8 cellular contexts compared by ENCODE assay signal in genomic region chr1:116711061-116711582, GRCh38. TPM values are rescaled to one million over a fixed set of nuclear protein-coding genes. Genes with fewer than 3 reads are reported as not detected.
DNase-seq lines count a peak whose midpoint lies in the region; ATAC-seq and TF ChIP-seq lines count a peak whose summit lies in the region.
"Had no signal": no experiment of that assay in that cellular context is flagged by ENCODE, and none has a peak within 500 bp of the region (broad histone marks: within the 10 kb centered on the region; RNA-seq: fewer than 3 reads in every experiment).

No MANE protein-coding gene starts in this region.

- H3K27me3 ChIP-seq in neuronal stem cell (ENCODE audit: control insufficient read depth in 3 of 3, insufficient read depth in 3 of 3, low read depth in 1 of 3, low read length in 3 of 3), result peaks cover 0 to 10% (median 0%) of the 10 kb centered on the region in 3 experiments

- DNase-seq in ELF-1 (ENCODE audit: low read depth, low spot score) (peak; percentile 39), NCI-H146 treated with DMSO at 0.1 percent for 48 hours (lab: John Stamatoyannopoulos, UW; ENCODE audit: unreplicated experiment) (peak; percentile 9), neuronal stem cell (ENCODE audit: low spot score) (no peak), natural killer cell (no peak)
- DNase-seq in activated naive CD8-positive, alpha-beta T cell treated with anti-CD3 and anti-CD28 coated beads for 36 hours, result peak; percentile 9
- DNase-seq: activated CD8-positive, alpha-beta memory T cell treated with anti-CD3 and anti-CD28 coated beads, Interleukin-2, amount 50 U/mL, for 48 hours had no signal

- intact Hi-C loops in natural killer cell (cut with micrococcal nuclease), result no loop called here

- H2BK5ac ChIP-seq in neuronal stem cell (ENCODE audit: low read length), result no peak overlapping the region

- no peaks in the 10 kb centered on the region for H3K36me3 Mint-ChIP-seq in activated naive CD8-positive, alpha-beta T cell treated with anti-CD3 and anti-CD28 coated beads for 36 hours
- no peaks in the 10 kb centered on the region for H3K36me3 Mint-ChIP-seq in natural killer cell

- no peak overlapping the region for H3K27ac Mint-ChIP-seq in activated naive CD8-positive, alpha-beta T cell treated with anti-CD3 and anti-CD28 coated beads for 36 hours
- no peak overlapping the region for H3K27ac Mint-ChIP-seq in natural killer cell

- no peak overlapping the region for H2BK120ac ChIP-seq in neuronal stem cell (ENCODE audit: low read depth, low read length)

- peaks cover 9% of the 10 kb centered on the region for H3K4me1 Mint-ChIP-seq in activated naive CD8-positive, alpha-beta T cell treated with anti-CD3 and anti-CD28 coated beads for 36 hours
- H3K4me1 Mint-ChIP-seq in natural killer cell, result no peaks in the 10 kb centered on the region

- no peak overlapping the region for H3K18ac ChIP-seq in neuronal stem cell (ENCODE audit: low read length)

- H3K4me3 ChIP-seq in neuronal stem cell (ENCODE audit: low read length in 2 of 2), result no peak overlapping the region

- no peak overlapping the region for H2AK5ac ChIP-seq in neuronal stem cell (ENCODE audit: low read depth, low read length)

- H3K79me1 ChIP-seq in neuronal stem cell (ENCODE audit: low read depth, low read length), result no peaks in the 10 kb centered on the region

- H3K4me3 Mint-ChIP-seq in activated naive CD8-positive, alpha-beta T cell treated with anti-CD3 and anti-CD28 coated beads for 36 hours, result no peak overlapping the region
- no peak overlapping the region for H3K4me3 Mint-ChIP-seq in natural killer cell

- no peaks in the 10 kb centered on the region for H3K9me3 ChIP-seq in neuronal stem cell (replicated peaks in 1 of 2; ENCODE audit: control insufficient read depth in 2 of 2, insufficient read depth in 1 of 2, low read depth in 1 of 2, low read length in 2 of 2)

- no peak overlapping the region for H4K91ac ChIP-seq in neuronal stem cell (ENCODE audit: low read depth, low read length, poor library complexity)

- no peak overlapping the region for H3K4me2 ChIP-seq in neuronal stem cell (ENCODE audit: insufficient read depth, low read length, poor library complexity, severe bottlenecking)

- peak overlapping the region; percentile 70 for H2AFZ ChIP-seq in neuronal stem cell (ENCODE audit: low read length)

- ATAC-seq in HG03196 (IDR thresholded peaks at IDR 0.05; ENCODE audit: unreplicated experiment) (no peak), natural killer cell (no peak), GM18520 (IDR thresholded peaks at IDR 0.05; ENCODE audit: unreplicated experiment) (no peak)

- no peak overlapping the region for H3K4ac ChIP-seq in neuronal stem cell (ENCODE audit: low read length)

- H3K27me3 Mint-ChIP-seq in activated naive CD8-positive, alpha-beta T cell treated with anti-CD3 and anti-CD28 coated beads for 36 hours, result peaks cover 9% of the 10 kb centered on the region
- H3K27me3 Mint-ChIP-seq in natural killer cell (ENCODE audit: low read depth in 2 of 2), result peaks cover 11 to 26% of the 10 kb centered on the region in 2 donors

- peaks cover 0 to 3% of the 10 kb centered on the region in 2 donors for H3K4me1 ChIP-seq in neuronal stem cell (ENCODE audit: control insufficient read depth in 2 of 2, insufficient read depth in 1 of 2, low read depth in 1 of 2, low read length in 2 of 2)

- no peak for TF ChIP-seq CTCF in natural killer cell (IDR thresholded peaks at IDR 0.05)

- no peaks in the 10 kb centered on the region for H3K36me3 ChIP-seq in neuronal stem cell (replicated peaks in 1 of 2; ENCODE audit: control insufficient read depth in 2 of 2, insufficient read depth in 2 of 2, low read length in 2 of 2)

- H4K8ac ChIP-seq in neuronal stem cell (ENCODE audit: low read depth, low read length), result no peak overlapping the region

- H3K23ac ChIP-seq in neuronal stem cell (ENCODE audit: low read depth, low read length, poor library complexity), result no peak overlapping the region

- H3K9me3 Mint-ChIP-seq in activated naive CD8-positive, alpha-beta T cell treated with anti-CD3 and anti-CD28 coated beads for 36 hours, result peaks cover 2% of the 10 kb centered on the region
- H3K9me3 Mint-ChIP-seq in natural killer cell, result no peaks in the 10 kb centered on the region

- no peak overlapping the region for H3K14ac ChIP-seq in neuronal stem cell (ENCODE audit: low read length)

- no peak overlapping the region for H2BK12ac ChIP-seq in neuronal stem cell (ENCODE audit: low read length)

- WGBS in neuronal stem cell (ENCODE audit: extremely low coverage in 2 of 2, insufficient read length in 2 of 2, insufficient replicate concordance in 1 of 2), 2 donors, result no CpG with 5 or more reads among the region's 1 CpG

- no peak overlapping the region for H3K27ac ChIP-seq in neuronal stem cell (replicated peaks; ENCODE audit: low read length)

- no peak overlapping the region for H3K9ac ChIP-seq in neuronal stem cell (ENCODE audit: low read depth, low read length, poor library complexity)

- no peak overlapping the region for H2BK15ac ChIP-seq in neuronal stem cell (ENCODE audit: low read length)

RNA-seq across cellular contexts. Expression of gene CD2, which starts 43.1 kb away (rescaled TPM):
- total RNA-seq in activated naive CD8-positive, alpha-beta T cell treated with anti-CD3 and anti-CD28 coated beads for 36 hours, result 100 to 1,000 TPM; 291 TPM
- not detected for polyA plus RNA-seq in neuronal stem cell (2013, experiment 1 of 2)
- polyA plus RNA-seq in neuronal stem cell (2013, experiment 2 of 2), result not detected
- 10 to 100 TPM; 30.4 to 93.4 (median 60.8) TPM for total RNA-seq in natural killer cell

RNA-seq across cellular contexts. Expression of gene IGSF3, which starts 43.6 kb away (rescaled TPM):
- total RNA-seq in activated naive CD8-positive, alpha-beta T cell treated with anti-CD3 and anti-CD28 coated beads for 36 hours, result under 1 TPM; 0.70 to 0.92 TPM
- polyA plus RNA-seq in neuronal stem cell (2013, experiment 1 of 2), result 12.7 TPM
- polyA plus RNA-seq in neuronal stem cell (2013, experiment 2 of 2), result 13.8 TPM
- total RNA-seq in natural killer cell, result under 1 TPM in 2 of 3 donors, not detected in 1; 0.05 to 0.14 TPM

Comparison
In these comparisons a context has a peak if more than half of its experiments do, and no peak if none do; other contexts are left out.
1. DNase-seq: peak in ELF-1 (single experiment), NCI-H146 treated with DMSO at 0.1 percent for 48 hours (single experiment) and activated naive CD8-positive, alpha-beta T cell treated with anti-CD3 and anti-CD28 coated beads for 36 hours (single experiment); none in neuronal stem cell (single experiment) and natural killer cell (single experiment).